In genomic region chr22:20606041-20606783, GRCh38 we compare ENCODE assay signal across 8 cellular contexts.
DNase-seq lines count a peak whose midpoint lies in the region; ATAC-seq and TF ChIP-seq lines count a peak whose summit lies in the region.

No MANE protein-coding gene starts in this region.

- TF ChIP-seq POLR2A in breast epithelium (IDR thresholded peaks at IDR 0.05): no peak

- intact Hi-C loops in breast epithelium (cut with DNase I; ENCODE audit: low total_unique reads): no loop called here
- intact Hi-C loops in left lung (cut with DNase I): no loop called here

- DNase-seq in activated gamma-delta T cell treated with Interleukin-2 at 50 U/mL for 16 hours (peak; percentile 61), activated gamma-delta T cell (lab: John Stamatoyannopoulos, UW) (no peak), NCI-H2029 treated with DMSO at 0.1 percent for 48 hours (lab: John Stamatoyannopoulos, UW) (peak; percentile 63), breast epithelium (ENCODE audit: low spot score in 2 of 2) (peak; percentile 81 to 89), left lung (peak; percentile 82 to 90)
- DNase-seq in stimulated activated CD8-positive, alpha-beta memory T cell treated with anti-CD3 and anti-CD28 coated beads, Interleukin-12 subunit alpha, Interleukin-12 subunit beta, amount 100 ng/mL, for 4 hours (ENCODE audit: low read depth): peak; percentile 39

- ATAC-seq in left lung (peak; percentile 97), GM21423 (IDR thresholded peaks at IDR 0.05; ENCODE audit: unreplicated experiment) (no peak)

- H3K4me1 ChIP-seq in breast epithelium (no peaks in the 10 kb centered on the region), left lung (no peaks in the 10 kb centered on the region)

- H3K27ac ChIP-seq in VCaP (no peak overlapping the region), breast epithelium (peak overlapping the region; percentile 43 to 58), left lung (no peak overlapping the region)

- H3K4me3 ChIP-seq in breast epithelium (peak overlapping the region in 2 of 3 donors; percentile 26 to 45), left lung (no peak overlapping the region)

- no peaks in the 10 kb centered on the region for H3K27me3 ChIP-seq in breast epithelium
- H3K27me3 ChIP-seq in left lung: no peaks in the 10 kb centered on the region

- H3K36me3 ChIP-seq in breast epithelium (no peaks in the 10 kb centered on the region), left lung (no peaks in the 10 kb centered on the region)

- H3K9me3 ChIP-seq in breast epithelium (no peaks in the 10 kb centered on the region), left lung (no peaks in the 10 kb centered on the region)

- TF ChIP-seq CTCF in VCaP (conservative IDR thresholded peaks at IDR 0.05) (peak; percentile 91), breast epithelium (IDR thresholded peaks at IDR 0.05) (peak; percentile 46 to 88 (median 64)), left lung (IDR thresholded peaks at IDR 0.05) (peak; percentile 66 to 68)

Comparison
In these comparisons a context has a peak if more than half of its experiments do, and no peak if none do; other contexts are left out.
1. H3K27ac ChIP-seq: peak in breast epithelium (2 of 2); none in VCaP (single experiment) and left lung (0 of 2).
2. H3K4me3 ChIP-seq: peak in breast epithelium (2 of 3); none in left lung (0 of 2).
3. Peak in every context shown above with its lines, with median percentiles within 50 percentile points of each other: CTCF ChIP-seq.